35 cellular contexts compared by ENCODE assay signal in genomic region chr2:11912980-11913379, GRCh38.
"Had no signal": no experiment of that assay in that cellular context is flagged by ENCODE, and none has a peak within 500 bp of the region (broad histone marks: within the 10 kb centered on the region; RNA-seq: fewer than 3 reads in every experiment).

No MANE protein-coding gene starts in this region.

- H3K27ac ChIP-seq: adrenal gland, body of pancreas, brain microvascular endothelial cell, breast epithelium, WERI-Rb-1 had no signal

- H3K27me3 Mint-ChIP-seq: activated CD4-positive, alpha-beta memory T cell treated with anti-CD3 and anti-CD28 coated beads for 36 hours; activated CD8-positive, alpha-beta T cell treated with anti-CD3 and anti-CD28 coated beads for 36 hours; activated naive CD8-positive, alpha-beta T cell treated with anti-CD3 and anti-CD28 coated beads for 36 hours; activated T-helper 17 cell treated with anti-CD3 and anti-CD28 coated beads, Interleukin-2, amount 50 U/mL, for 72 hours; T-cell had no signal

- H3K27me3 ChIP-seq: adrenal gland, body of pancreas, brain microvascular endothelial cell, breast epithelium had no signal

- H3K4me3 ChIP-seq: adrenal gland, body of pancreas, breast epithelium had no signal

- H3K36me3 ChIP-seq: adrenal gland, brain microvascular endothelial cell, breast epithelium, WERI-Rb-1 had no signal

- H3K36me3 Mint-ChIP-seq: activated CD4-positive, alpha-beta memory T cell treated with anti-CD3 and anti-CD28 coated beads for 36 hours had no signal

- FAIRE-seq: astrocyte had no signal

- H3K4me1 Mint-ChIP-seq: activated CD4-positive, alpha-beta T cell treated with anti-CD3 and anti-CD28 coated beads, Interleukin-2, amount 10 ng/mL, durations not matched to agents 24 days and 14 days; activated naive CD8-positive, alpha-beta T cell treated with anti-CD3 and anti-CD28 coated beads for 36 hours; activated T-helper 17 cell treated with anti-CD3 and anti-CD28 coated beads, Interleukin-2, amount 50 U/mL, for 72 hours; T-cell; WTC11 had no signal

- ATAC-seq: activated CD8-positive, alpha-beta T cell treated with anti-CD3 and anti-CD28 coated beads for 36 hours; activated naive CD4-positive, alpha-beta T cell treated with anti-CD3 and anti-CD28 coated beads, Interleukin-2, amount 50 U/mL, for 72 hours; activated T-cell treated with anti-CD3 and anti-CD28 coated beads, Interleukin-2, amount 50 U/mL, for 4 hours; activated T-cell treated with anti-CD3 and anti-CD28 coated beads, Interleukin-2, amount 50 U/mL, for 72 hours; activated T-helper 17 cell treated with anti-CD3 and anti-CD28 coated beads, Interleukin-2, amount 50 U/mL, for 72 hours; body of pancreas; T-cell; WTC11 had no signal

- H3K27ac Mint-ChIP-seq: activated CD4-positive, alpha-beta memory T cell treated with anti-CD3 and anti-CD28 coated beads for 36 hours; activated CD4-positive, alpha-beta T cell treated with anti-CD3 and anti-CD28 coated beads, Interleukin-2, amount 10 ng/mL, durations not matched to agents 24 days and 14 days; activated CD8-positive, alpha-beta T cell treated with anti-CD3 and anti-CD28 coated beads for 36 hours; activated naive CD4-positive, alpha-beta T cell treated with anti-CD3 and anti-CD28 coated beads for 36 hours; activated naive CD4-positive, alpha-beta T cell treated with anti-CD3 and anti-CD28 coated beads, Interleukin-2, amount 50 U/mL, for 72 hours; activated naive CD8-positive, alpha-beta T cell treated with anti-CD3 and anti-CD28 coated beads for 36 hours; activated T-cell treated with anti-CD3 and anti-CD28 coated beads, Interleukin-2, amount 50 U/mL, for 72 hours; activated T-helper 1 cell treated with anti-CD3 and anti-CD28 coated beads, Interleukin-12 subunit alpha, Interleukin-12 subunit beta, Interleukin-2, Interleukin-4 antibody, amounts not matched to agents 30 ng/mL and 10 ng/mL and 1 ng/mL, durations not matched to agents 14 hours and 24 hours and 36 hours; activated T-helper 17 cell treated with anti-CD3 and anti-CD28 coated beads, Interleukin-2, amount 50 U/mL, for 72 hours; T-cell; T-helper 2 cell treated with Interferon-gamma antibody and Interleukin-4, amounts not matched to agents 5 μg/mL and 100 μg/mL, for 36 hours; WTC11 had no signal

- DNase-seq: activated CD4-positive, alpha-beta memory T cell treated with anti-CD3 and anti-CD28 coated beads for 36 hours; activated CD4-positive, alpha-beta T cell treated with anti-CD3 and anti-CD28 coated beads for 4 hours; activated CD4-positive, alpha-beta T cell treated with anti-CD3 and anti-CD28 coated beads, Interleukin-2, amount 10 ng/mL, durations not matched to agents 24 days and 14 days; activated CD4-positive, alpha-beta T cell treated with anti-CD3 and anti-CD28 coated beads, Interleukin-2, amount 50 U/mL, for 1 hour; activated CD4-positive, alpha-beta T cell treated with anti-CD3 and anti-CD28 coated beads, Interleukin-2, amount 50 U/mL, for 4 hours; activated CD4-positive, CD25-positive, alpha-beta regulatory T cell treated with anti-CD3 and anti-CD28 coated beads, Interleukin-2, amount 50 U/mL, for 72 hours; activated CD8-positive, alpha-beta memory T cell treated with anti-CD3 and anti-CD28 coated beads, Interleukin-2, amount 50 U/mL, for 4 hours; activated CD8-positive, alpha-beta T cell treated with anti-CD3 and anti-CD28 coated beads for 36 hours; activated effector memory CD4-positive, alpha-beta T cell treated with anti-CD3 and anti-CD28 coated beads, Interleukin-2, amount 50 U/mL, for 16 hours; activated gamma-delta T cell treated with Interleukin-2 at 50 U/mL for 16 hours; activated naive CD4-positive, alpha-beta T cell; activated naive CD4-positive, alpha-beta T cell treated with anti-CD3 and anti-CD28 coated beads for 36 hours; activated naive CD4-positive, alpha-beta T cell treated with anti-CD3 and anti-CD28 coated beads, Interleukin-2, amount 50 U/mL, for 16 hours; activated naive CD8-positive, alpha-beta T cell treated with anti-CD3 and anti-CD28 coated beads for 36 hours; activated T-cell treated with anti-CD3 and anti-CD28 coated beads for 4 hours; activated T-cell treated with anti-CD3 and anti-CD28 coated beads, Interleukin-2, amount 50 U/mL, for 1 hour; activated T-cell treated with anti-CD3 and anti-CD28 coated beads, Interleukin-2, amount 50 U/mL, for 4 hours; activated T-cell treated with anti-CD3 and anti-CD28 coated beads, Interleukin-2, amount 50 U/mL, for 72 hours; adrenal gland; amniotic stem cell; aorta; body of pancreas; brain microvascular endothelial cell; central memory CD4-positive, alpha-beta T cell; T-cell; T-helper 2 cell; T-helper 9 cell had no signal

- H3K9me3 ChIP-seq: adrenal gland, body of pancreas had no signal

- H3K4me3 Mint-ChIP-seq: activated CD4-positive, alpha-beta memory T cell treated with anti-CD3 and anti-CD28 coated beads for 36 hours; activated CD4-positive, alpha-beta T cell treated with anti-CD3 and anti-CD28 coated beads, Interleukin-2, amount 10 ng/mL, durations not matched to agents 24 days and 14 days; activated CD8-positive, alpha-beta T cell treated with anti-CD3 and anti-CD28 coated beads for 36 hours; activated naive CD4-positive, alpha-beta T cell treated with anti-CD3 and anti-CD28 coated beads for 36 hours; activated naive CD8-positive, alpha-beta T cell treated with anti-CD3 and anti-CD28 coated beads for 36 hours; activated T-cell treated with anti-CD3 and anti-CD28 coated beads, Interleukin-2, amount 50 U/mL, for 4 hours; activated T-cell treated with anti-CD3 and anti-CD28 coated beads, Interleukin-2, amount 50 U/mL, for 72 hours; activated T-helper 1 cell treated with anti-CD3 and anti-CD28 coated beads, Interleukin-12 subunit alpha, Interleukin-12 subunit beta, Interleukin-2, Interleukin-4 antibody, amounts not matched to agents 30 ng/mL and 10 ng/mL and 1 ng/mL, durations not matched to agents 14 hours and 24 hours and 36 hours; activated T-helper 17 cell treated with anti-CD3 and anti-CD28 coated beads, Interleukin-2, amount 50 U/mL, for 72 hours; T-cell; T-helper 2 cell treated with Interferon-gamma antibody and Interleukin-4, amounts not matched to agents 5 μg/mL and 100 μg/mL, for 36 hours; WTC11 had no signal

- H3K4me1 ChIP-seq: adrenal gland, body of pancreas, breast epithelium had no signal
